In the genomic region with DNA sequence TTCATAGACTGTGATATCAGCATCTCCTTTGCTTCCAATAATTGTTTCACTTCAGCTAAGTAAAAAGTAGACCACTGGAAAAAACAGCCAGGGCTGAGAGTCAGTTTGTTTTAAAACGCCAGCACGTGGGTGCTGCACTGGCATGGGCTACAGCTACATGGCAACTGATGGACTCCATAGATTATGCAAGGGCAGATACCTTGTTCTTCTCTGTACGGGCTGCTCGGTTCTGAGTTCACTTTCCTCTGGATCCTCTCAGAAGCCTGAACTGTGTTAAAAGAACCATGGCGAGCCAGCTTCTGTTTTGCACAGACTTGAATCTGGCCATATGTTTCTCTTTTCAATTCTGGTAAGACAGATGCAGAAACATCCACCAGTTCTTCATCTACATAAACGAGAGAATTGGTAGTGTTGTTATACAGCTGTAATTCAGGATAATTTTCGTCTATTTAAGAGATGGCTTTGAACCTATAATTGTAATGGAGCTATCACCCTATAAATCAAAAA, we compare ENCODE assay signal across 18 cellular contexts. TPM values are rescaled to one million over a fixed set of nuclear protein-coding genes. Genes with fewer than 3 reads are reported as not detected.
DNase-seq lines count a peak whose midpoint lies in the region; ATAC-seq, FAIRE-seq and TF ChIP-seq lines count a peak whose summit lies in the region.
"Had no signal": no experiment of that assay in that cellular context is flagged by ENCODE, and none has a peak within 500 bp of the region (broad histone marks: within the 10 kb centered on the region; RNA-seq: fewer than 3 reads in every experiment).

No MANE protein-coding gene starts in this region.

- H3K27ac Mint-ChIP-seq in astrocyte (ENCODE audit: unreplicated experiment): no peak overlapping the region
- H3K27ac Mint-ChIP-seq in stimulated activated naive CD8-positive, alpha-beta T cell treated with anti-CD3 and anti-CD28 coated beads, Interleukin-15, amount 100 ng/mL, for 72 hours: no peak overlapping the region
- H3K27ac Mint-ChIP-seq: CD4-positive, alpha-beta memory T cell; H9 had no signal

- DNase-seq in IMR-90 (no peak), astrocyte (ENCODE audit: low read depth) (no peak), inferior parietal cortex (ENCODE audit: extremely low spot score) (peak; percentile 50), osteoblast (ENCODE audit: insufficient read length, low spot score, missing footprints) (no peak), NCI-H2107 treated with DMSO at 0.1 percent for 48 hours (lab: John Stamatoyannopoulos, UW; ENCODE audit: unreplicated experiment) (no peak), ascending aorta (ENCODE audit: low spot score in 2 of 2) (no peak), NCI-H1930 (lab: John Stamatoyannopoulos, UW) (no peak)
- no peak for DNase-seq in stimulated activated naive CD8-positive, alpha-beta T cell treated with anti-CD3 and anti-CD28 coated beads, Interleukin-15, amount 100 ng/mL, for 72 hours
- DNase-seq: CD4-positive, alpha-beta memory T cell; DMS53; DND-41; EL; H9 had no signal

- H3K4me3 ChIP-seq in IMR-90 (ENCODE audit: insufficient read depth, low read depth, low read length) (no peak overlapping the region), astrocyte (ENCODE audit: insufficient read depth, low read depth, low read length) (no peak overlapping the region), osteoblast (ENCODE audit: insufficient read depth, low read length) (no peak overlapping the region), ascending aorta (no peak overlapping the region)
- H3K4me3 ChIP-seq: BLaER1, GM12878 had no signal

- H2AK9ac ChIP-seq in IMR-90 (replicated peaks; ENCODE audit: low read depth, low read length, poor library complexity): no peak overlapping the region

- no peak for ATAC-seq in IMR-90 (ENCODE audit: low read depth)
- no peak for ATAC-seq in stimulated activated naive CD8-positive, alpha-beta T cell treated with anti-CD3 and anti-CD28 coated beads, Interleukin-15, amount 100 ng/mL, for 72 hours
- ATAC-seq: GM12878 had no signal

- H2BK15ac ChIP-seq in IMR-90 (ENCODE audit: low read depth, low read length): no peak overlapping the region

- H3K4me1 Mint-ChIP-seq in astrocyte (ENCODE audit: low read depth, unreplicated experiment): peaks cover 16% of the 10 kb centered on the region
- H3K4me1 Mint-ChIP-seq in stimulated activated naive CD8-positive, alpha-beta T cell treated with anti-CD3 and anti-CD28 coated beads, Interleukin-15, amount 100 ng/mL, for 72 hours: no peaks in the 10 kb centered on the region
- H3K4me1 Mint-ChIP-seq: H9 had no signal

- POLR2A ChIA-PET in IMR-90 (lab: Charles Lee; ENCODE audit: unreplicated experiment): interaction anchor here (1.1 kb wide), 1 partner anchor 16 kb away, joined by 5 read pairs; no protein-coding TSS in a partner anchor

- no peak overlapping the region for H2AK5ac ChIP-seq in IMR-90 (ENCODE audit: low read depth, low read length)

- H3K79me1 ChIP-seq in IMR-90 (ENCODE audit: low read depth in 1 of 2, low read length in 2 of 2): peaks cover 7 to 25% of the 10 kb centered on the region in 2 experiments; a peak in 3 of 4 replicates

- in situ Hi-C loops in IMR-90 (cut with MboI; ENCODE audit: low sequenced_read_pairs): no loop called here

- peaks cover 2% of the 10 kb centered on the region for H3K9me3 Mint-ChIP-seq in astrocyte (ENCODE audit: unreplicated experiment)
- peaks cover 5 to 8% of the 10 kb centered on the region in 2 donors for H3K9me3 Mint-ChIP-seq in stimulated activated naive CD8-positive, alpha-beta T cell treated with anti-CD3 and anti-CD28 coated beads, Interleukin-15, amount 100 ng/mL, for 72 hours

- H3K79me2 ChIP-seq in astrocyte (ENCODE audit: insufficient read depth, low read length) (peaks cover 27% of the 10 kb centered on the region), osteoblast (ENCODE audit: insufficient read depth, low read length) (peaks cover 6% of the 10 kb centered on the region)

- no peak overlapping the region for H4K5ac ChIP-seq in IMR-90 (ENCODE audit: low read depth, low read length)

- no peaks in the 10 kb centered on the region for H4K20me1 ChIP-seq in IMR-90 (ENCODE audit: insufficient read depth, low read length)
- H4K20me1 ChIP-seq in astrocyte (ENCODE audit: insufficient read depth, low read length): peaks cover 16% of the 10 kb centered on the region
- H4K20me1 ChIP-seq in osteoblast (ENCODE audit: insufficient read depth, low read length): no peaks in the 10 kb centered on the region
- H4K20me1 ChIP-seq: BLaER1 had no signal

- no peak for TF ChIP-seq POLR2A in IMR-90 (IDR thresholded peaks at IDR 0.05; ENCODE audit: low read depth, low read length)

- H4K8ac ChIP-seq in IMR-90 (ENCODE audit: low read depth in 2 of 2, low read length in 2 of 2): no peak overlapping the region

- H3K4me3 Mint-ChIP-seq in astrocyte (ENCODE audit: unreplicated experiment): no peak overlapping the region
- no peak overlapping the region for H3K4me3 Mint-ChIP-seq in stimulated activated naive CD8-positive, alpha-beta T cell treated with anti-CD3 and anti-CD28 coated beads, Interleukin-15, amount 100 ng/mL, for 72 hours
- H3K4me3 Mint-ChIP-seq: CD14-positive monocyte; CD4-positive, alpha-beta memory T cell; H9 had no signal

- no peak overlapping the region for H3K4ac ChIP-seq in IMR-90 (ENCODE audit: low read depth, low read length)

- no peak for TF ChIP-seq RAD21 in IMR-90 (IDR thresholded peaks at IDR 0.05; ENCODE audit: low read length)

- H3K36me3 ChIP-seq in IMR-90 (ENCODE audit: control insufficient read depth, insufficient read depth, low read length) (peaks cover 4% of the 10 kb centered on the region), astrocyte (ENCODE audit: insufficient read depth, low read length) (peaks cover 56% of the 10 kb centered on the region), osteoblast (ENCODE audit: insufficient read depth, low read length) (peaks cover 33% of the 10 kb centered on the region), ascending aorta (no peaks in the 10 kb centered on the region)

- no peak overlapping the region for H3K27ac ChIP-seq in IMR-90 (ENCODE audit: insufficient read depth, low read length)
- peak overlapping the region; percentile 94 for H3K27ac ChIP-seq in astrocyte (ENCODE audit: low read depth, low read length)
- peak overlapping the region; percentile 85 for H3K27ac ChIP-seq in osteoblast (ENCODE audit: low read depth, low read length)
- H3K27ac ChIP-seq in ascending aorta: no peak overlapping the region
- H3K27ac ChIP-seq: BLaER1 had no signal

- no peak for FAIRE-seq in astrocyte (lab: Jason Lieb, UNC)
- FAIRE-seq: A204.1, GM12878, H1 had no signal

- no TSS peak for BruUV-seq in IMR-90 (replicated peaks; lab: Mats Ljungman, UMichigan)

- intact Hi-C loops in IMR-90 (cut with micrococcal nuclease): no loop called here
- intact Hi-C loops in ascending aorta (cut with DNase I): no loop called here

- no peak overlapping the region for H3K14ac ChIP-seq in IMR-90 (replicated peaks; ENCODE audit: low read depth, low read length)

- H3K4me1 ChIP-seq in IMR-90 (ENCODE audit: control insufficient read depth, insufficient read depth, low read length): peaks cover 4% of the 10 kb centered on the region
- H3K4me1 ChIP-seq in astrocyte (ENCODE audit: insufficient read depth, low read length): peaks cover 14% of the 10 kb centered on the region
- peaks cover 18% of the 10 kb centered on the region for H3K4me1 ChIP-seq in osteoblast (ENCODE audit: insufficient read depth, low read length)
- H3K4me1 ChIP-seq in ascending aorta: no peaks in the 10 kb centered on the region
- H3K4me1 ChIP-seq: BLaER1 had no signal

- no peaks in the 10 kb centered on the region for H3K9me3 ChIP-seq in IMR-90 (ENCODE audit: control insufficient read depth, insufficient read depth, low read length)
- H3K9me3 ChIP-seq in astrocyte (ENCODE audit: insufficient read depth, low read depth, low read length): no peaks in the 10 kb centered on the region
- H3K9me3 ChIP-seq in osteoblast (ENCODE audit: low read depth, low read length): no peaks in the 10 kb centered on the region
- H3K9me3 ChIP-seq in ascending aorta: peaks cover 0 to 8% of the 10 kb centered on the region in 2 donors

- dilution Hi-C loops in IMR-90 (cut with HindIII; ENCODE audit: low sequenced_read_pairs, unreplicated experiment): no loop called here

- H3K56ac ChIP-seq in IMR-90 (ENCODE audit: extremely low read depth, insufficient read depth, low read length): no peak overlapping the region

- H3K36me3 Mint-ChIP-seq in astrocyte (ENCODE audit: low read depth, unreplicated experiment): peaks cover 15% of the 10 kb centered on the region
- H3K36me3 Mint-ChIP-seq: CD4-positive, alpha-beta memory T cell had no signal

- no peak overlapping the region for H3K23ac ChIP-seq in IMR-90 (ENCODE audit: low read depth, low read length)

- no peak overlapping the region for H2AFZ ChIP-seq in IMR-90 (replicated peaks; ENCODE audit: low read length, poor library complexity)
- no peak overlapping the region for H2AFZ ChIP-seq in astrocyte (ENCODE audit: low read depth, low read length)
- no peak overlapping the region for H2AFZ ChIP-seq in osteoblast (ENCODE audit: low read length)

- H3K9ac ChIP-seq in IMR-90 (ENCODE audit: low read depth, low read length) (no peak overlapping the region), astrocyte (ENCODE audit: low read length) (no peak overlapping the region)
- H3K9ac ChIP-seq: BLaER1 had no signal

- CTCF ChIA-PET in IMR-90 (lab: Yijun Ruan, JAX): interaction anchor here (0.6 to 1.3 kb wide), 4 partner anchors 10 to 23 kb away, joined by 3 to 9 read pairs (median 3); no protein-coding TSS in a partner anchor

- no peak overlapping the region for H2BK20ac ChIP-seq in IMR-90 (ENCODE audit: low read depth, low read length)

- H3K4me2 ChIP-seq in IMR-90 (ENCODE audit: low read depth, low read length) (no peak overlapping the region), astrocyte (ENCODE audit: low read length) (no peak overlapping the region), osteoblast (ENCODE audit: insufficient read depth, low read length) (no peak overlapping the region)
- H3K4me2 ChIP-seq: BLaER1 had no signal

- H2BK5ac ChIP-seq in IMR-90 (ENCODE audit: low read depth, low read length, poor library complexity, severe bottlenecking): no peak overlapping the region

- no peaks in the 10 kb centered on the region for H3K27me3 Mint-ChIP-seq in astrocyte (ENCODE audit: low read depth, unreplicated experiment)
- no peaks in the 10 kb centered on the region for H3K27me3 Mint-ChIP-seq in stimulated activated naive CD8-positive, alpha-beta T cell treated with anti-CD3 and anti-CD28 coated beads, Interleukin-15, amount 100 ng/mL, for 72 hours
- H3K27me3 Mint-ChIP-seq: CD4-positive, alpha-beta memory T cell had no signal

- no peak for TF ChIP-seq CTCF in IMR-90 (conservative IDR thresholded peaks at IDR 0.05; ENCODE audit: low read depth, low read length)
- TF ChIP-seq CTCF in astrocyte (IDR thresholded peaks at IDR 0.05; ENCODE audit: insufficient read depth, low read depth, low read length): no peak
- TF ChIP-seq CTCF in osteoblast (IDR thresholded peaks at IDR 0.05; ENCODE audit: extremely low read depth, low read depth, low read length): no peak
- TF ChIP-seq CTCF in ascending aorta (IDR thresholded peaks at IDR 0.05): no peak

- H3K18ac ChIP-seq in IMR-90 (ENCODE audit: low read depth, low read length): no peak overlapping the region

- H2BK120ac ChIP-seq in IMR-90 (ENCODE audit: low read depth, low read length): no peak overlapping the region

- peaks cover 18% of the 10 kb centered on the region for H3K9me1 ChIP-seq in IMR-90 (ENCODE audit: insufficient read depth, low read length)

- H3K27me3 ChIP-seq in IMR-90 (ENCODE audit: control insufficient read depth, insufficient read depth, low read length): no peaks in the 10 kb centered on the region
- no peaks in the 10 kb centered on the region for H3K27me3 ChIP-seq in astrocyte (ENCODE audit: insufficient read depth, low read length)
- H3K27me3 ChIP-seq in osteoblast (ENCODE audit: insufficient read depth, low read length): no peaks in the 10 kb centered on the region
- H3K27me3 ChIP-seq in ascending aorta: no peaks in the 10 kb centered on the region
- H3K27me3 ChIP-seq: BLaER1 had no signal

- H4K91ac ChIP-seq in IMR-90 (ENCODE audit: insufficient read depth, low read depth, low read length): 0 out of 2 replicates have a peak overlapping the region, but pooled peaks have one; percentile 6

- 94% methylated on average over 4 of the region's 7 CpGs; no CpG with 5 or more reads in 1 of the 2 experiments for WGBS in IMR-90 (ENCODE audit: extremely low coverage in 2 of 2, insufficient read length in 1 of 2), 2 experiments

RNA-seq across cellular contexts. Expression of gene E2F7, which starts 31.7 kb away (rescaled TPM):
- 8.1 and 10.3 TPM in 2 replicates for total RNA-seq in IMR-90 (2012; rRNA removed)
- 6.0 TPM in 2 replicates for polyA plus RNA-seq in IMR-90 (2012; rRNA removed)
- polyA plus RNA-seq in IMR-90 (2012; cell fraction: cytosol; rRNA removed): 1.3 and 1.8 TPM in 2 replicates
- 7.1 and 9.3 TPM in 2 replicates for polyA plus RNA-seq in IMR-90 (2012; cell fraction: nucleus; rRNA removed; ENCODE audit: low replicate concordance)
- 21.5 and 26.2 TPM in 2 replicates for total RNA-seq in astrocyte
- total RNA-seq in osteoblast: 13.4 and 16.5 TPM in 2 replicates
- total RNA-seq in ascending aorta: not detected
- polyA plus RNA-seq: CD14-positive monocyte; CD4-positive, alpha-beta memory T cell had no signal

Comparison
In these comparisons a context has a peak if more than half of its experiments do, and no peak if none do; other contexts are left out.
1. H3K27ac ChIP-seq: peak in astrocyte (single experiment) and osteoblast (single experiment); none in IMR-90 (single experiment) and ascending aorta (0 of 2).